11 cellular contexts compared by ENCODE assay signal in the genomic region with DNA sequence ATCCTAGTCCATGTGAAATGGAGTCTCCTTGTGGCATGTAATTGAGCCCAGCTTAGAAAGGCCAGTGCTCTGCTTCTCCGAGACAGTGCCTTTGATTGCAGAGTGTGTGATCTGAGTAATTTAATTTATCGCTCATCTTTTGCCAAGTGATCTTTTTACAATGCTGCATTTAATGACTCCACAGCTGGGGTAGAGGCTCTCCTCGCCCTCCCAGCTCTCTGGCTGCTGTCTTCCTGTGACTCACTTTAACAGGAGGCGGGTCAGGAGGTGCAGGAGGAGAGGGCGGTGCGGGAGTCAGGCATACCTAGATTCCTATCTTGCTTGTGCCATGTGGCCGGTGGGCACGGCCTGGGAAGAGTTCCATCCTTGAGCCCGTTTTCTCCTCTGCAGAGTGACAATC.
DNase-seq lines count a peak whose midpoint lies in the region; TF ChIP-seq lines count a peak whose summit lies in the region.
"Had no signal": no experiment of that assay in that cellular context is flagged by ENCODE, and none has a peak within 500 bp of the region (broad histone marks: within the 10 kb centered on the region; RNA-seq: fewer than 3 reads in every experiment).

No MANE protein-coding gene starts in this region.

- H3K4me1 ChIP-seq in rectal smooth muscle tissue (ENCODE audit: control insufficient read depth, insufficient read depth, low read length) (peaks cover 19% of the 10 kb centered on the region), trophoblast cell (ENCODE audit: control insufficient read depth in 1 of 2, insufficient read depth in 2 of 2, low read length in 2 of 2) (no peaks in the 10 kb centered on the region)
- H3K4me1 ChIP-seq: testis had no signal

- H3K14ac ChIP-seq in trophoblast cell (ENCODE audit: low read length): no peak overlapping the region

- H4K91ac ChIP-seq in trophoblast cell (ENCODE audit: low read depth, low read length): no peak overlapping the region

- H3K27me3 ChIP-seq in rectal smooth muscle tissue (ENCODE audit: control insufficient read depth, insufficient read depth, low read length) (no peaks in the 10 kb centered on the region), trophoblast cell (ENCODE audit: insufficient read depth, low read length) (no peaks in the 10 kb centered on the region)
- H3K27me3 ChIP-seq: testis had no signal

- no peak overlapping the region for H3K4me2 ChIP-seq in trophoblast cell (ENCODE audit: low read length)

- H2AFZ ChIP-seq in trophoblast cell (ENCODE audit: insufficient read depth, low read length, poor library complexity): no peak overlapping the region

- WGBS in trophoblast cell (ENCODE audit: extremely low coverage, insufficient coverage, insufficient read length): no CpG with 5 or more reads among the region's 9 CpGs

- peaks cover 2% of the 10 kb centered on the region for H3K9me3 ChIP-seq in trophoblast cell (ENCODE audit: insufficient read depth, low read depth, low read length)
- H3K9me3 ChIP-seq: testis had no signal

- peak overlapping the region; percentile 95 for H3K27ac ChIP-seq in rectal smooth muscle tissue (ENCODE audit: low read depth, low read length)
- no peak overlapping the region for H3K27ac ChIP-seq in trophoblast cell (ENCODE audit: low read depth, low read length)
- H3K27ac ChIP-seq: testis had no signal

- no peak overlapping the region for H3K9ac ChIP-seq in rectal smooth muscle tissue (ENCODE audit: low read length)
- H3K9ac ChIP-seq in trophoblast cell (ENCODE audit: low read length): no peak overlapping the region

- CTCF ChIA-PET in GM10248 (lab: Yijun Ruan, JAX): no interaction called here

- H3K79me1 ChIP-seq in trophoblast cell (ENCODE audit: low read length): no peaks in the 10 kb centered on the region

- H3K23ac ChIP-seq in trophoblast cell (ENCODE audit: low read length): no peak overlapping the region

- no peaks in the 10 kb centered on the region for H3K79me2 ChIP-seq in trophoblast cell (ENCODE audit: control insufficient read depth, insufficient read depth, low read length, poor library complexity)

- no peak overlapping the region for H2AK5ac ChIP-seq in trophoblast cell (ENCODE audit: low read length)

- H3K18ac ChIP-seq in trophoblast cell (ENCODE audit: low read length): no peak overlapping the region

- TF ChIP-seq CTCF in fibroblast of the aortic adventitia (IDR thresholded peaks at IDR 0.05; ENCODE audit: insufficient read depth, low read length): no peak
- TF ChIP-seq CTCF in GM10248 (IDR thresholded peaks at IDR 0.05; ENCODE audit: control extremely low read depth, extremely low read depth, low read depth, missing control alignments): no peak

- no peak overlapping the region for H2BK12ac ChIP-seq in trophoblast cell (ENCODE audit: low read length)

- H3K36me3 ChIP-seq in rectal smooth muscle tissue (ENCODE audit: control insufficient read depth, insufficient read depth, low read length) (no peaks in the 10 kb centered on the region), trophoblast cell (ENCODE audit: control insufficient read depth in 1 of 2, insufficient read depth in 2 of 2, low read length in 2 of 2) (no peaks in the 10 kb centered on the region)

- H2BK120ac ChIP-seq in trophoblast cell (ENCODE audit: insufficient read depth, low read length, poor library complexity): no peak overlapping the region

- H3K4me3 ChIP-seq in fibroblast of the aortic adventitia (ENCODE audit: low read depth, low read length) (peak overlapping the region; percentile 40), rectal smooth muscle tissue (ENCODE audit: low read length) (no peak overlapping the region), trophoblast cell (ENCODE audit: low read depth, low read length) (no peak overlapping the region)
- H3K4me3 ChIP-seq: testis had no signal

- DNase-seq in ELR (ENCODE audit: low read depth): peak; percentile 96
- DNase-seq in SK-N-DZ (ENCODE audit: low spot score): peak; percentile 42
- DNase-seq in fibroblast of the aortic adventitia (ENCODE audit: low read depth): peak; percentile 80
- no peak for DNase-seq in GM10248 (ENCODE audit: extremely low spot score)
- no peak for DNase-seq in trophoblast cell
- no peak for DNase-seq in NCI-H2081 treated with DMSO at 0.1 percent for 48 hours (lab: John Stamatoyannopoulos, UW)
- no peak for DNase-seq in cerebellar cortex (ENCODE audit: low spot score)
- DNase-seq: activated effector memory CD4-positive, alpha-beta T cell treated with Interleukin-2 at 50 U/mL for 16 hours; left ventricle myocardium superior; testis had no signal

- no peak overlapping the region for H2BK5ac ChIP-seq in trophoblast cell (ENCODE audit: low read depth, low read length, poor library complexity)

- no peak overlapping the region for H3K4ac ChIP-seq in trophoblast cell (ENCODE audit: low read depth, low read length)

- H4K8ac ChIP-seq in trophoblast cell (ENCODE audit: low read depth, low read length): no peak overlapping the region

- H4K12ac ChIP-seq in trophoblast cell (ENCODE audit: low read depth, low read length): no peak overlapping the region

- POLR2A ChIA-PET in GM10248 (lab: Yijun Ruan, JAX): no interaction called here

Comparison
In these comparisons a context has a peak if more than half of its experiments do, and no peak if none do; other contexts are left out.
1. DNase-seq: peak in ELR (single experiment), SK-N-DZ (single experiment) and fibroblast of the aortic adventitia (single experiment); none in GM10248 (single experiment), trophoblast cell (0 of 2), NCI-H2081 treated with DMSO at 0.1 percent for 48 hours (single experiment) and cerebellar cortex (single experiment).